Comparison of ENCODE assay signal across 16 cellular contexts in the genomic region with DNA sequence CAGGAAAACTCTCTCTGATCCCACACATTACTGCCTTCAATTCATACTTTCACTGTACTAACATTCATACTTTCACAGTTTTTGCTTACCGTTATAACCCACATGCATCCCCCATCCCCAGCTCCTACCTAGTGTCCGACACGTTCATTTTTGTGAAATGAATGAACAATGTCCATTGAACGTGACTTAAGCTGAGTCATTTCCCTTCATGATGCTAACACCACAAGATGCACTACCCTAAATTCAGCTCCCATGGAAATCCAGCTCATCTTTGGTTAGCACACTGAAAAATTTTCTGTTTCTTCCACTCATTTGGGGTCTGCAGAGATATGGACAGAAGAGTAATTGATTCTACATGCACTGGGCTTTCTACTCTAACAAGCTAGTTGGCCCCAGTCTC.
A peak's percentile ranks its signal among the peaks of the same experiment; 100 is the strongest.
DNase-seq lines count a peak whose midpoint lies in the region; ATAC-seq and TF ChIP-seq lines count a peak whose summit lies in the region.
"Had no signal": no experiment of that assay in that cellular context is flagged by ENCODE, and none has a peak within 500 bp of the region (broad histone marks: within the 10 kb centered on the region; RNA-seq: fewer than 3 reads in every experiment).

No MANE protein-coding gene starts in this region.

- H3K4me3 ChIP-seq in PC-3 (ENCODE audit: low read length), result no peak overlapping the region
- no peak overlapping the region for H3K4me3 ChIP-seq in naive thymus-derived CD4-positive, alpha-beta T cell (ENCODE audit: low read length)
- no peak overlapping the region for H3K4me3 ChIP-seq in endodermal cell (ENCODE audit: low read length)
- H3K4me3 ChIP-seq: BLaER1, testis had no signal

- no peak overlapping the region for H3K9ac ChIP-seq in PC-3 (ENCODE audit: low read length)
- no peak overlapping the region for H3K9ac ChIP-seq in endodermal cell (ENCODE audit: extremely low read depth, low read length, poor library complexity, severe bottlenecking)
- H3K9ac ChIP-seq: BLaER1 had no signal

- H3K36me3 ChIP-seq in PC-3 (ENCODE audit: low read depth, low read length) (no peaks in the 10 kb centered on the region), endodermal cell (ENCODE audit: control insufficient read depth, insufficient read depth, low read length) (peaks cover 4% of the 10 kb centered on the region)
- H3K36me3 ChIP-seq in naive thymus-derived CD4-positive, alpha-beta T cell (ENCODE audit: control insufficient read depth in 2 of 3, insufficient read depth in 3 of 3, low read length in 3 of 3), result no peaks in the 10 kb centered on the region

- no peaks in the 10 kb centered on the region for H3K27me3 ChIP-seq in PC-3 (ENCODE audit: low read length)
- H3K27me3 ChIP-seq in naive thymus-derived CD4-positive, alpha-beta T cell (ENCODE audit: control insufficient read depth in 2 of 2, insufficient read depth in 2 of 2, low read length in 2 of 2), result no peaks in the 10 kb centered on the region
- H3K27me3 ChIP-seq in endodermal cell (ENCODE audit: control insufficient read depth, insufficient read depth, low read length, poor library complexity, severe bottlenecking), result no peaks in the 10 kb centered on the region
- H3K27me3 ChIP-seq: BLaER1, testis had no signal

- H3K4me1 Mint-ChIP-seq in endothelial cell (ENCODE audit: unreplicated experiment), result no peaks in the 10 kb centered on the region
- H3K4me1 Mint-ChIP-seq in naive thymus-derived CD4-positive, alpha-beta T cell, result peaks cover 4 to 20% (median 15%) of the 10 kb centered on the region in 7 donors
- H3K4me1 Mint-ChIP-seq in type B pancreatic cell (ENCODE audit: unreplicated experiment), result no peaks in the 10 kb centered on the region
- no peaks in the 10 kb centered on the region for H3K4me1 Mint-ChIP-seq in endodermal cell

- H3K4me2 ChIP-seq in PC-3 (ENCODE audit: low read length), result no peak overlapping the region
- H3K4me2 ChIP-seq: BLaER1 had no signal

- no TSS peak for BruUV-seq in PC-3 (replicated peaks; lab: Mats Ljungman, UMichigan)

- TF ChIP-seq CTCF in PC-3 (conservative IDR thresholded peaks at IDR 0.05; ENCODE audit: low read depth, low read length) (no peak), endothelial cell (IDR thresholded peaks at IDR 0.05; ENCODE audit: unreplicated experiment) (no peak), type B pancreatic cell (conservative IDR thresholded peaks at IDR 0.05) (no peak), endodermal cell (conservative IDR thresholded peaks at IDR 0.05) (no peak)

- H3K27me3 Mint-ChIP-seq in endothelial cell (ENCODE audit: unreplicated experiment), result no peaks in the 10 kb centered on the region
- H3K27me3 Mint-ChIP-seq in naive thymus-derived CD4-positive, alpha-beta T cell, result no peaks in the 10 kb centered on the region
- no peaks in the 10 kb centered on the region for H3K27me3 Mint-ChIP-seq in type B pancreatic cell
- no peaks in the 10 kb centered on the region for H3K27me3 Mint-ChIP-seq in endodermal cell (ENCODE audit: insufficient read depth)

- no peak overlapping the region for H2AFZ ChIP-seq in PC-3 (ENCODE audit: low read length)

- intact Hi-C loops in PC-3 (cut with micrococcal nuclease), result no loop called here
- intact Hi-C loops in naive thymus-derived CD4-positive, alpha-beta T cell (cut with micrococcal nuclease), result no loop called here

- H3K9me3 Mint-ChIP-seq in endothelial cell (ENCODE audit: unreplicated experiment) (no peaks in the 10 kb centered on the region), type B pancreatic cell (peaks cover 15% of the 10 kb centered on the region), endodermal cell (peaks cover 50% of the 10 kb centered on the region)
- peaks cover 0 to 35% (median 5%) of the 10 kb centered on the region in 11 donors for H3K9me3 Mint-ChIP-seq in naive thymus-derived CD4-positive, alpha-beta T cell
- H3K9me3 Mint-ChIP-seq: natural killer cell had no signal

- POLR2A ChIA-PET in PC-3 (lab: Charles Lee; ENCODE audit: unreplicated experiment), result interaction anchor here (0.6 kb wide), 1 partner anchor 9 kb away, joined by 3 read pairs; no protein-coding TSS in a partner anchor
- POLR2A ChIA-PET in naive thymus-derived CD4-positive, alpha-beta T cell (lab: Charles Lee), result no interaction called here

- H4K20me1 ChIP-seq in PC-3 (ENCODE audit: low read length), result no peaks in the 10 kb centered on the region
- H4K20me1 ChIP-seq: BLaER1 had no signal

- DNase-seq in EL (peak; percentile 69), PC-3 (peak; percentile 31), endothelial cell (ENCODE audit: low spot score) (no peak), type B pancreatic cell (ENCODE audit: extremely low spot score, unreplicated experiment) (no peak), endodermal cell (no peak), putamen (ENCODE audit: low spot score) (no peak)
- no peak for DNase-seq in naive thymus-derived CD4-positive, alpha-beta T cell
- DNase-seq: activated CD8-positive, alpha-beta memory T cell treated with anti-CD3 and anti-CD28 coated beads for 24 hours; DMS 273 treated with DMSO at 0.1 percent for 48 hours; Karpas-422; natural killer cell; NCI-H1436 treated with DMSO at 0.1 percent for 48 hours; small intestine; testis had no signal

- ATAC-seq in PC-3, result no peak
- peak; percentile 48 for ATAC-seq in naive thymus-derived CD4-positive, alpha-beta T cell
- ATAC-seq: natural killer cell, WTC11 had no signal

- H3K27ac ChIP-seq in PC-3 (ENCODE audit: low read length), result no peak overlapping the region
- H3K27ac ChIP-seq in naive thymus-derived CD4-positive, alpha-beta T cell (ENCODE audit: low read depth, low read length), result no peak overlapping the region
- no peak overlapping the region for H3K27ac ChIP-seq in endodermal cell (ENCODE audit: low read depth, low read length)
- H3K27ac ChIP-seq: BLaER1, testis had no signal

- H3K4me1 ChIP-seq in PC-3 (ENCODE audit: insufficient read depth, low read length) (peaks cover 6% of the 10 kb centered on the region; the same call in 1 of the 2 replicates), endodermal cell (ENCODE audit: control insufficient read depth, insufficient read depth, low read length) (no peaks in the 10 kb centered on the region)
- no peaks in the 10 kb centered on the region for H3K4me1 ChIP-seq in naive thymus-derived CD4-positive, alpha-beta T cell (ENCODE audit: control insufficient read depth in 2 of 2, insufficient read depth in 2 of 2, low read length in 2 of 2)
- H3K4me1 ChIP-seq: BLaER1, testis had no signal

- H3K9me3 ChIP-seq in PC-3 (ENCODE audit: low read length) (no peaks in the 10 kb centered on the region), endodermal cell (ENCODE audit: control insufficient read depth, low read length) (peaks cover 10% of the 10 kb centered on the region)
- no peaks in the 10 kb centered on the region for H3K9me3 ChIP-seq in naive thymus-derived CD4-positive, alpha-beta T cell (ENCODE audit: control insufficient read depth in 2 of 3, low read length in 3 of 3)
- H3K9me3 ChIP-seq: testis had no signal

- H3F3A ChIP-seq in PC-3 (ENCODE audit: low read length, unreplicated experiment), result no peaks in the 10 kb centered on the region

- CTCF ChIA-PET in PC-3 (lab: Charles Lee), result no interaction called here
- CTCF ChIA-PET in naive thymus-derived CD4-positive, alpha-beta T cell (lab: Charles Lee), result interaction anchor here (0.9 kb wide), 1 partner anchor 12 kb away, joined by 3 read pairs; no protein-coding TSS in a partner anchor

- no peaks in the 10 kb centered on the region for H3K9me2 ChIP-seq in PC-3 (replicated peaks; ENCODE audit: low read length)

- peaks cover 18% of the 10 kb centered on the region for H3K36me3 Mint-ChIP-seq in endothelial cell (ENCODE audit: low read depth, unreplicated experiment)
- peaks cover 29 to 63% (median 43%) of the 10 kb centered on the region in 5 donors for H3K36me3 Mint-ChIP-seq in naive thymus-derived CD4-positive, alpha-beta T cell
- peaks cover 22% of the 10 kb centered on the region for H3K36me3 Mint-ChIP-seq in type B pancreatic cell
- H3K36me3 Mint-ChIP-seq in endodermal cell (ENCODE audit: low read depth), result peaks cover 37% of the 10 kb centered on the region

- H3K27ac Mint-ChIP-seq in endothelial cell (ENCODE audit: unreplicated experiment) (no peak overlapping the region), type B pancreatic cell (no peak overlapping the region), endodermal cell (no peak overlapping the region)
- H3K27ac Mint-ChIP-seq in naive thymus-derived CD4-positive, alpha-beta T cell, result peak overlapping the region in 1 of 9 donors; percentile 77
- H3K27ac Mint-ChIP-seq: natural killer cell, WTC11 had no signal

- peak overlapping the region; percentile 12 for H3K4me3 Mint-ChIP-seq in endothelial cell (ENCODE audit: unreplicated experiment)
- H3K4me3 Mint-ChIP-seq in naive thymus-derived CD4-positive, alpha-beta T cell, result no peak overlapping the region
- no peak overlapping the region for H3K4me3 Mint-ChIP-seq in type B pancreatic cell
- H3K4me3 Mint-ChIP-seq in endodermal cell, result no peak overlapping the region
- H3K4me3 Mint-ChIP-seq: natural killer cell, WTC11 had no signal

- no peaks in the 10 kb centered on the region for H3K79me2 ChIP-seq in PC-3 (ENCODE audit: low read length)

- 89 to 96% methylated on average over 4 of the region's 4 CpGs for WGBS in endodermal cell (ENCODE audit: insufficient coverage in 1 of 2, insufficient read length in 1 of 2), 2 experiments

Comparison
In these comparisons a context has a peak if more than half of its experiments do, and no peak if none do; other contexts are left out.
1. DNase-seq: peak in EL (single experiment) and PC-3 (single experiment); none in endothelial cell (single experiment), naive thymus-derived CD4-positive, alpha-beta T cell (0 of 9), type B pancreatic cell (single experiment), endodermal cell (single experiment) and putamen (single experiment).